ENCODE assay signal across 11 cellular contexts in the genomic region with DNA sequence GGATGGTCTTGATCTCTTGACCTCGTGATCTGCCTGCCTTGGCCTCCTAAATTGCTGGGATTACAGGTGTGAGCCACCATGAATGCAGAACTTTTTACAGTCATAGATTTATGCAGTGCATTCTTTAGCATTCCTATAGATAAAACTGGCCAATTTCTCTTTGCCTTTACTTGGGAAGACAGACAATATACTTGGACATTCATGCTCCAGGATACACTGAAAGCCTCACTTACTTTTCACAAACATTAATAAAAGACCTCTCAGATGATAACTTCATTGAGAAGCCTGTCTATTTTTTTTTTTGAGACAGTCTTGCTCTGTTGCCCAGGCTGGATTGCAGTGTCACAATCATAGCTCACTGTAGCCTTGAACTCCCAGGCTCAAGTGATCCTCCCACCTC.
"Had no signal": no experiment of that assay in that cellular context is flagged by ENCODE, and none has a peak within 500 bp of the region (broad histone marks: within the 10 kb centered on the region; RNA-seq: fewer than 3 reads in every experiment).

No MANE protein-coding gene starts in this region.

- H3K9ac ChIP-seq: GM23248 had no signal

- H3K27ac ChIP-seq: GM23248 had no signal

- H3K4me1 Mint-ChIP-seq: GM23338, H9 had no signal

- H3K9me3 ChIP-seq: HAP-1 had no signal

- H3K9me3 Mint-ChIP-seq: GM23338, HFFc6 had no signal

- H3K27ac Mint-ChIP-seq: GM23338, H9, HFFc6 had no signal

- ATAC-seq: GM23338, HCT116 had no signal

- H3K36me3 ChIP-seq: HAP-1 had no signal

- DNase-seq: GM23248, GOT3, H7, H9, HCEC 1CT, HFFc6 had no signal

- H3K4me3 ChIP-seq: GM23248, GM23338, HAP-1 had no signal

- H3K4me2 ChIP-seq: GM23338 had no signal

- FAIRE-seq: H1, H54 had no signal

- H2AFZ ChIP-seq: GM23248, GM23338 had no signal

- H3K4me3 Mint-ChIP-seq: GM23338, H9, HFFc6 had no signal
